1 cellular context compared by ENCODE assay signal in the genomic region with DNA sequence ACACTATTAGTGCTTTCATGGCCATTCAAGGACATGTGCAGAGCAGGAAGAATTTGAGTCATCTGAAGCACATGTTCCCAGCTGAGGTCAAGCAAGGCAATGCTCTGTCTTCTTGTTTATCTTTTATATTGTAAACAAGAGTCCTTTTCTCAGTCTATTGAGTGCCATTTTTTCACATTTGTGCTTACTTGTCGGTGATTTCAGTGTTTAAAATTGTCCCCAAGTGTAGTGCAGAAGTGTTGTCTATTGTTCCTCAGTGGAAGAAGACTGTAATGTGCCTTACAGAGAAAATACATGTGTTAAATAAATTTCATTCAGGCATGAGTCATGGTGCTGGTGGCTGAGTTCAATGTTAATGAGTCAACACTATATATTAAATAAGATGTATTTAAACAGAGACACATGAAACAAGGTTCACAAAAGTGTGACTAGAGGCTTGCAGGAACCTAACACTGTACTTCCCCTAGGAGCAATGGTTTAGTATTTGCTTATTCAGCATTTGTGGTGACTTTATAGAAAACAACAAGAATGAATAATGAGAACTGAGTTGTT.
TF ChIP-seq lines count a peak whose summit lies in the region.

No MANE protein-coding gene starts in this region.

TF ChIP-seq in GM23338, 12 proteins besides CTCF, POLR2A, EP300 and RAD21 (continued from another document):
- TF ChIP-seq, protein P1, sequence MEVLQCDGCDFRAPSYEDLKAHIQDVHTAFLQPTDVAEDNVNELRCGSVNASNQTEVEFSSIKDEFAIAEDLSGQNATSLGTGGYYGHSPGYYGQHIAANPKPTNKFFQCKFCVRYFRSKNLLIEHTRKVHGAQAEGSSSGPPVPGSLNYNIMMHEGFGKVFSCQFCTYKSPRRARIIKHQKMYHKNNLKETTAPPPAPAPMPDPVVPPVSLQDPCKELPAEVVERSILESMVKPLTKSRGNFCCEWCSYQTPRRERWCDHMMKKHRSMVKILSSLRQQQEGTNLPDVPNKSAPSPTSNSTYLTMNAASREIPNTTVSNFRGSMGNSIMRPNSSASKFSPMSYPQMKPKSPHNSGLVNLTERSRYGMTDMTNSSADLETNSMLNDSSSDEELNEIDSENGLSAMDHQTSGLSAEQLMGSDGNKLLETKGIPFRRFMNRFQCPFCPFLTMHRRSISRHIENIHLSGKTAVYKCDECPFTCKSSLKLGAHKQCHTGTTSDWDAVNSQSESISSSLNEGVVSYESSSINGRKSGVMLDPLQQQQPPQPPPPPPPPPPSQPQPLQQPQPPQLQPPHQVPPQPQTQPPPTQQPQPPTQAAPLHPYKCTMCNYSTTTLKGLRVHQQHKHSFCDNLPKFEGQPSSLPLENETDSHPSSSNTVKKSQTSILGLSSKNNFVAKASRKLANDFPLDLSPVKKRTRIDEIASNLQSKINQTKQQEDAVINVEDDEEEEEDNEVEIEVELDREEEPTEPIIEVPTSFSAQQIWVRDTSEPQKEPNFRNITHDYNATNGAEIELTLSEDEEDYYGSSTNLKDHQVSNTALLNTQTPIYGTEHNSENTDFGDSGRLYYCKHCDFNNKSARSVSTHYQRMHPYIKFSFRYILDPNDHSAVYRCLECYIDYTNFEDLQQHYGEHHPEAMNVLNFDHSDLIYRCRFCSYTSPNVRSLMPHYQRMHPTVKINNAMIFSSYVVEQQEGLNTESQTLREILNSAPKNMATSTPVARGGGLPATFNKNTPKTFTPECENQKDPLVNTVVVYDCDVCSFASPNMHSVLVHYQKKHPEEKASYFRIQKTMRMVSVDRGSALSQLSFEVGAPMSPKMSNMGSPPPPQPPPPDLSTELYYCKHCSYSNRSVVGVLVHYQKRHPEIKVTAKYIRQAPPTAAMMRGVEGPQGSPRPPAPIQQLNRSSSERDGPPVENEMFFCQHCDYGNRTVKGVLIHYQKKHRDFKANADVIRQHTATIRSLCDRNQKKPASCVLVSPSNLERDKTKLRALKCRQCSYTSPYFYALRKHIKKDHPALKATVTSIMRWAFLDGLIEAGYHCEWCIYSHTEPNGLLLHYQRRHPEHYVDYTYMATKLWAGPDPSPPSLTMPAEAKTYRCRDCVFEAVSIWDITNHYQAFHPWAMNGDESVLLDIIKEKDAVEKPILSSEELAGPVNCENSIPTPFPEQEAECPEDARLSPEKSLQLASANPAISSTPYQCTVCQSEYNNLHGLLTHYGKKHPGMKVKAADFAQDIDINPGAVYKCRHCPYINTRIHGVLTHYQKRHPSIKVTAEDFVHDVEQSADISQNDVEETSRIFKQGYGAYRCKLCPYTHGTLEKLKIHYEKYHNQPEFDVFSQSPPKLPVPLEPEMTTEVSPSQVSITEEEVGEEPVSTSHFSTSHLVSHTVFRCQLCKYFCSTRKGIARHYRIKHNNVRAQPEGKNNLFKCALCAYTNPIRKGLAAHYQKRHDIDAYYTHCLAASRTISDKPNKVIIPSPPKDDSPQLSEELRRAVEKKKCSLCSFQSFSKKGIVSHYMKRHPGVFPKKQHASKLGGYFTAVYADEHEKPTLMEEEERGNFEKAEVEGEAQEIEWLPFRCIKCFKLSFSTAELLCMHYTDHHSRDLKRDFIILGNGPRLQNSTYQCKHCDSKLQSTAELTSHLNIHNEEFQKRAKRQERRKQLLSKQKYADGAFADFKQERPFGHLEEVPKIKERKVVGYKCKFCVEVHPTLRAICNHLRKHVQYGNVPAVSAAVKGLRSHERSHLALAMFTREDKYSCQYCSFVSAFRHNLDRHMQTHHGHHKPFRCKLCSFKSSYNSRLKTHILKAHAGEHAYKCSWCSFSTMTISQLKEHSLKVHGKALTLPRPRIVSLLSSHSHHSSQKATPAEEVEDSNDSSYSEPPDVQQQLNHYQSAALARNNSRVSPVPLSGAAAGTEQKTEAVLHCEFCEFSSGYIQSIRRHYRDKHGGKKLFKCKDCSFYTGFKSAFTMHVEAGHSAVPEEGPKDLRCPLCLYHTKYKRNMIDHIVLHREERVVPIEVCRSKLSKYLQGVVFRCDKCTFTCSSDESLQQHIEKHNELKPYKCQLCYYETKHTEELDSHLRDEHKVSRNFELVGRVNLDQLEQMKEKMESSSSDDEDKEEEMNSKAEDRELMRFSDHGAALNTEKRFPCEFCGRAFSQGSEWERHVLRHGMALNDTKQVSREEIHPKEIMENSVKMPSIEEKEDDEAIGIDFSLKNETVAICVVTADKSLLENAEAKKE (CRISPR knock-in tag; IDR thresholded peaks at IDR 0.05), result no peak
- TF ChIP-seq POLR2AphosphoS5 (IDR thresholded peaks at IDR 0.05; ENCODE audit: low read depth) (no peak), ZNF114 (CRISPR knock-in tag; IDR thresholded peaks at IDR 0.05) (no peak), NANOG (IDR thresholded peaks at IDR 0.05; ENCODE audit: borderline replicate concordance) (no peak), ZNF331 (CRISPR knock-in tag; IDR thresholded peaks at IDR 0.05; ENCODE audit: low read depth) (no peak), EZH2phosphoT487 (IDR thresholded peaks at IDR 0.05; ENCODE audit: unreplicated experiment) (no peak), REST (IDR thresholded peaks at IDR 0.05; ENCODE audit: unreplicated experiment) (no peak)
TF ChIP-seq in GM23338: peak in this region for 0.
